ENCODE assay signal across 8 cellular contexts in the genomic region with DNA sequence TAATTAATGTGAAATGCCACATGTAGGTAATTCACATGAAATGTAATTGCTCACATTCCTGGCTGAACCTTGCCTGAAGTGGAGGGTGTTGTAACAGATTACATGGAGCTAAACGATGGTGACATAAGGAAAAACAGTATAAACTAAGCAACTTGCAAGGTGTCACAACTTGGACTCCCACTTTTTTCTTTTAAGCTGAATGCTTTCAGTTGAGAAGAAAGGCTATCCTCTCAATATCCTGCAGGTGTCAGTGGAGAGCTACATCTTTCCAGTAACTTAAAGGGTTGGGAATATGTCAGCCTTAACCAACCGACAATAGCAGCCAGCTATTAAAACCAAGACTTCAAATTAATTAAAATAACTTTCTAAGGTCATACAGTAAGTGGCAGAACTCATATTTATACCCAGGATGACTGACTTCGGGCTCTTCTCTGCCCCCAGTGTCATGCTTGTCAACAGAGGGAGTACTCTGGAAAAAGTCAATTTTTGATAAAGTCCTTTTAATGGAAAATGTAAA. TPM values are rescaled to one million over a fixed set of nuclear protein-coding genes. Genes with fewer than 3 reads are reported as not detected.
A peak's percentile ranks its signal among the peaks of the same experiment; 100 is the strongest.
DNase-seq lines count a peak whose midpoint lies in the region; ATAC-seq, FAIRE-seq and TF ChIP-seq lines count a peak whose summit lies in the region.

No MANE protein-coding gene starts in this region.

- H3K4me3 ChIP-seq in adrenal gland (no peak overlapping the region), right atrium auricular region (no peak overlapping the region), retinal pigment epithelial cell (ENCODE audit: low read length) (no peak overlapping the region), MG63 (no peak overlapping the region)

- H3K4me1 ChIP-seq in adrenal gland (replicated peaks in 1 of 2) = peaks cover 0 to 8% of the 10 kb centered on the region in 2 donors
- H3K4me1 ChIP-seq in right atrium auricular region = peaks cover 0 to 7% of the 10 kb centered on the region in 2 donors

- DNase-seq in NCI-H2196 treated with DMSO at 0.1 percent for 48 hours (lab: John Stamatoyannopoulos, UW; ENCODE audit: unreplicated experiment) (peak; percentile 4), adrenal gland (peak in 3 of 7 donors; percentile 26 to 45 (median 34)), right atrium auricular region (ENCODE audit: low spot score) (no peak), retinal pigment epithelial cell (ENCODE audit: low read depth) (peak; percentile 46), MG63 (no peak)

- peak; percentile 50 for ATAC-seq in HG02885 (IDR thresholded peaks at IDR 0.05; ENCODE audit: poor library complexity, unreplicated experiment)

- TF ChIP-seq CTCF in 22Rv1 (IDR thresholded peaks at IDR 0.05) = peak; percentile 85
- TF ChIP-seq CTCF in adrenal gland (IDR thresholded peaks at IDR 0.05) = peak; percentile 60 to 89 (median 86)
- peak; percentile 82 to 90 for TF ChIP-seq CTCF in right atrium auricular region (IDR thresholded peaks at IDR 0.05)
- peak; percentile 79 for TF ChIP-seq CTCF in retinal pigment epithelial cell (conservative IDR thresholded peaks at IDR 0.05; ENCODE audit: low read depth, low read length)

- no peaks in the 10 kb centered on the region for H3K9me3 ChIP-seq in adrenal gland (replicated peaks in 1 of 3)
- H3K9me3 ChIP-seq in right atrium auricular region = no peaks in the 10 kb centered on the region
- H3K9me3 ChIP-seq in MG63 = no peaks in the 10 kb centered on the region

- no peak for TF ChIP-seq POLR2A in adrenal gland (IDR thresholded peaks at IDR 0.05)

- WGBS in adrenal gland, 4 donors = 10 to 20% (median 12%) methylated on average over 3 of the region's 3 CpGs

- H3K27ac ChIP-seq in 22Rv1 = no peak overlapping the region
- no peak overlapping the region for H3K27ac ChIP-seq in adrenal gland
- no peak overlapping the region for H3K27ac ChIP-seq in right atrium auricular region

- peaks cover 0 to 5% of the 10 kb centered on the region in 2 donors for H3K36me3 ChIP-seq in adrenal gland (replicated peaks in 1 of 2)
- peaks cover 10% of the 10 kb centered on the region for H3K36me3 ChIP-seq in right atrium auricular region
- peaks cover 44% of the 10 kb centered on the region for H3K36me3 ChIP-seq in MG63

- intact Hi-C loops in adrenal gland (cut with DNase I) = loop anchor here in 1 of 2 donors (10.0 kb wide), 2 partner anchors 468 to 558 kb away; no protein-coding TSS in a partner anchor

- H3K27me3 ChIP-seq in adrenal gland (no peaks in the 10 kb centered on the region), right atrium auricular region (no peaks in the 10 kb centered on the region), MG63 (no peaks in the 10 kb centered on the region)

- peak; percentile 96 for FAIRE-seq in G401.6 (lab: Jason Lieb, UNC)

RNA-seq across cellular contexts. Expression of a gene that starts 33.7 kb away (rescaled TPM):
- total RNA-seq in adrenal gland (10 to 100 TPM in 6 of 8 donors, 1 to 10 TPM in 2; 8.5 to 20.7 (median 13.9) TPM), right atrium auricular region (10 to 100 TPM in 1 of 2 donors, 1 to 10 TPM in 1; 7.8 to 10.6 TPM)
- polyA plus RNA-seq in adrenal gland = 10 to 100 TPM in 1 of 3 donors, 1 to 10 TPM in 2; 5.4 to 23.1 (median 6.8) TPM
- total RNA-seq in MG63 (2014; rRNA removed; shearing (Covaris generic); ENCODE audit: low replicate concordance) = 32.9 and 34.8 TPM in 2 replicates

Comparison
In these comparisons a context has a peak if more than half of its experiments do, and no peak if none do; other contexts are left out.
1. DNase-seq: peak in NCI-H2196 treated with DMSO at 0.1 percent for 48 hours (single experiment) and retinal pigment epithelial cell (single experiment); none in right atrium auricular region (single experiment) and MG63 (single experiment).
2. Peak in every context shown above with its lines, with median percentiles within 50 percentile points of each other: CTCF ChIP-seq.